33 cellular contexts compared by ENCODE assay signal in genomic region chr10:125967533-125967932, GRCh38.
"Had no signal": no experiment of that assay in that cellular context is flagged by ENCODE, and none has a peak within 500 bp of the region (broad histone marks: within the 10 kb centered on the region; RNA-seq: fewer than 3 reads in every experiment).

No MANE protein-coding gene starts in this region.

- DNase-seq: activated CD4-positive, alpha-beta memory T cell treated with anti-CD3 and anti-CD28 coated beads for 36 hours; activated CD4-positive, alpha-beta T cell treated with anti-CD3 and anti-CD28 coated beads for 36 hours; activated CD4-positive, CD25-positive, alpha-beta regulatory T cell; activated CD4-positive, CD25-positive, alpha-beta regulatory T cell treated with anti-CD3 and anti-CD28 coated beads, Interleukin-2, amount 50 U/mL, for 72 hours; activated CD8-positive, alpha-beta memory T cell treated with anti-CD3 and anti-CD28 coated beads, Interleukin-2, amount 10 ng/mL, durations not matched to agents 7 days and 5 days; activated CD8-positive, alpha-beta memory T cell treated with anti-CD3 and anti-CD28 coated beads, Interleukin-2, amount 50 U/mL, for 4 hours; activated CD8-positive, alpha-beta T cell treated with anti-CD3 and anti-CD28 coated beads, Interleukin-2, amount 10 ng/mL, durations not matched to agents 7 days and 5 days; activated effector memory CD4-positive, alpha-beta T cell treated with anti-CD3 and anti-CD28 coated beads, Interleukin-2, amount 50 U/mL, for 16 hours; activated naive CD4-positive, alpha-beta T cell treated with anti-CD3 and anti-CD28 coated beads for 36 hours; activated naive CD8-positive, alpha-beta T cell treated with anti-CD3 and anti-CD28 coated beads for 36 hours; activated naive CD8-positive, alpha-beta T cell treated with anti-CD3 and anti-CD28 coated beads, Interleukin-2, amount 50 U/mL, for 24 hours; activated T-cell treated with anti-CD3 and anti-CD28 coated beads, Interleukin-2, amount 50 U/mL, for 1 hour; activated T-cell treated with anti-CD3 and anti-CD28 coated beads, Interleukin-2, amount 50 U/mL, for 48 hours; adrenal gland; amygdala; aorta; body of pancreas; dorsolateral prefrontal cortex; effector memory CD4-positive, alpha-beta T cell; endodermal cell; erythroblast; foreskin melanocyte; heart right ventricle; T-helper 2 cell had no signal

- H3K27me3 ChIP-seq: adrenal gland, body of pancreas, dorsolateral prefrontal cortex, esophagus muscularis mucosa, gastroesophageal sphincter, heart right ventricle had no signal

- H3K4me3 Mint-ChIP-seq: activated CD4-positive, alpha-beta memory T cell treated with anti-CD3 and anti-CD28 coated beads for 36 hours; activated CD4-positive, alpha-beta T cell treated with anti-CD3 and anti-CD28 coated beads for 36 hours; activated CD4-positive, alpha-beta T cell treated with anti-CD3 and anti-CD28 coated beads, Interleukin-2, amount 10 ng/mL, durations not matched to agents 24 days and 14 days; activated CD8-positive, alpha-beta memory T cell treated with anti-CD3 and anti-CD28 coated beads, Interleukin-2, amount 10 ng/mL, durations not matched to agents 7 days and 5 days; activated CD8-positive, alpha-beta T cell treated with anti-CD3 and anti-CD28 coated beads, Interleukin-2, amount 10 ng/mL, durations not matched to agents 7 days and 5 days; activated naive CD4-positive, alpha-beta T cell treated with anti-CD3 and anti-CD28 coated beads for 36 hours; activated naive CD4-positive, alpha-beta T cell treated with anti-CD3 and anti-CD28 coated beads, Interleukin-2, amount 50 U/mL, for 24 hours; activated naive CD8-positive, alpha-beta T cell treated with anti-CD3 and anti-CD28 coated beads for 36 hours; activated naive CD8-positive, alpha-beta T cell treated with anti-CD3 and anti-CD28 coated beads, Interleukin-2, amount 50 U/mL, for 24 hours; activated T-helper 1 cell treated with anti-CD3 and anti-CD28 coated beads, Interleukin-12 subunit alpha, Interleukin-12 subunit beta, Interleukin-2, Interleukin-4 antibody, amounts not matched to agents 30 ng/mL and 10 ng/mL and 1 ng/mL, durations not matched to agents 14 hours and 24 hours and 36 hours; central memory CD8-positive, alpha-beta T cell; dendritic cell treated with granulocyte-macrophage colony-stimulating factor and Interleukin-4, amounts not matched to agents 40 ng/mL and 50 ng/mL, for 4 days; endodermal cell had no signal

- H3K27ac ChIP-seq: adrenal gland, body of pancreas, coronary artery, dorsolateral prefrontal cortex, esophagus muscularis mucosa, gastroesophageal sphincter, heart right ventricle had no signal

- H3K36me3 ChIP-seq: adrenal gland, esophagus muscularis mucosa, gastroesophageal sphincter, heart right ventricle had no signal

- H3K4me1 ChIP-seq: adrenal gland, body of pancreas, esophagus muscularis mucosa, gastroesophageal sphincter, heart right ventricle had no signal

- H3K4me1 Mint-ChIP-seq: activated CD4-positive, alpha-beta T cell treated with anti-CD3 and anti-CD28 coated beads for 36 hours; activated CD4-positive, alpha-beta T cell treated with anti-CD3 and anti-CD28 coated beads, Interleukin-2, amount 10 ng/mL, durations not matched to agents 24 days and 14 days; activated CD8-positive, alpha-beta memory T cell treated with anti-CD3 and anti-CD28 coated beads, Interleukin-2, amount 10 ng/mL, durations not matched to agents 7 days and 5 days; activated naive CD4-positive, alpha-beta T cell treated with anti-CD3 and anti-CD28 coated beads, Interleukin-2, amount 50 U/mL, for 24 hours; activated naive CD8-positive, alpha-beta T cell treated with anti-CD3 and anti-CD28 coated beads for 36 hours; activated naive CD8-positive, alpha-beta T cell treated with anti-CD3 and anti-CD28 coated beads, Interleukin-2, amount 50 U/mL, for 24 hours; central memory CD8-positive, alpha-beta T cell; endodermal cell had no signal

- H3K27ac Mint-ChIP-seq: activated CD4-positive, alpha-beta memory T cell treated with anti-CD3 and anti-CD28 coated beads for 36 hours; activated CD4-positive, alpha-beta T cell treated with anti-CD3 and anti-CD28 coated beads for 36 hours; activated CD4-positive, alpha-beta T cell treated with anti-CD3 and anti-CD28 coated beads, Interleukin-2, amount 10 ng/mL, durations not matched to agents 24 days and 14 days; activated CD8-positive, alpha-beta memory T cell treated with anti-CD3 and anti-CD28 coated beads, Interleukin-2, amount 10 ng/mL, durations not matched to agents 7 days and 5 days; activated CD8-positive, alpha-beta T cell treated with anti-CD3 and anti-CD28 coated beads, Interleukin-2, amount 10 ng/mL, durations not matched to agents 7 days and 5 days; activated naive CD4-positive, alpha-beta T cell treated with anti-CD3 and anti-CD28 coated beads for 36 hours; activated naive CD4-positive, alpha-beta T cell treated with anti-CD3 and anti-CD28 coated beads, Interleukin-2, amount 50 U/mL, for 24 hours; activated naive CD8-positive, alpha-beta T cell treated with anti-CD3 and anti-CD28 coated beads for 36 hours; activated naive CD8-positive, alpha-beta T cell treated with anti-CD3 and anti-CD28 coated beads, Interleukin-2, amount 50 U/mL, for 24 hours; activated T-helper 1 cell treated with anti-CD3 and anti-CD28 coated beads, Interleukin-12 subunit alpha, Interleukin-12 subunit beta, Interleukin-2, Interleukin-4 antibody, amounts not matched to agents 30 ng/mL and 10 ng/mL and 1 ng/mL, durations not matched to agents 14 hours and 24 hours and 36 hours; activated T-helper 2 cell treated with anti-CD3 and anti-CD28 coated beads, Interferon-gamma antibody, Interleukin-2, Interleukin-4, amounts not matched to agents 10 μg/mL and 5 μg/mL and 100 μg/mL, durations not matched to agents 14 hours and 24 hours and 36 hours; dendritic cell treated with granulocyte-macrophage colony-stimulating factor and Interleukin-4, amounts not matched to agents 40 ng/mL and 50 ng/mL, for 4 days; endodermal cell had no signal

- H3K9me3 Mint-ChIP-seq: activated CD4-positive, alpha-beta memory T cell treated with anti-CD3 and anti-CD28 coated beads for 36 hours; activated CD4-positive, alpha-beta T cell treated with anti-CD3 and anti-CD28 coated beads, Interleukin-2, amount 10 ng/mL, durations not matched to agents 24 days and 14 days; activated naive CD4-positive, alpha-beta T cell treated with anti-CD3 and anti-CD28 coated beads, Interleukin-2, amount 50 U/mL, for 24 hours; activated naive CD8-positive, alpha-beta T cell treated with anti-CD3 and anti-CD28 coated beads, Interleukin-2, amount 50 U/mL, for 24 hours; activated T-helper 1 cell treated with anti-CD3 and anti-CD28 coated beads, Interleukin-12 subunit alpha, Interleukin-12 subunit beta, Interleukin-2, Interleukin-4 antibody, amounts not matched to agents 30 ng/mL and 10 ng/mL and 1 ng/mL, durations not matched to agents 14 hours and 24 hours and 36 hours; activated T-helper 2 cell treated with anti-CD3 and anti-CD28 coated beads, Interferon-gamma antibody, Interleukin-2, Interleukin-4, amounts not matched to agents 10 μg/mL and 5 μg/mL and 100 μg/mL, durations not matched to agents 14 hours and 24 hours and 36 hours; central memory CD8-positive, alpha-beta T cell; dendritic cell treated with granulocyte-macrophage colony-stimulating factor and Interleukin-4, amounts not matched to agents 40 ng/mL and 50 ng/mL, for 4 days had no signal

- H3K36me3 Mint-ChIP-seq: activated CD4-positive, alpha-beta memory T cell treated with anti-CD3 and anti-CD28 coated beads for 36 hours; activated CD8-positive, alpha-beta memory T cell treated with anti-CD3 and anti-CD28 coated beads, Interleukin-2, amount 10 ng/mL, durations not matched to agents 7 days and 5 days; activated naive CD4-positive, alpha-beta T cell treated with anti-CD3 and anti-CD28 coated beads, Interleukin-2, amount 50 U/mL, for 24 hours; activated naive CD8-positive, alpha-beta T cell treated with anti-CD3 and anti-CD28 coated beads for 36 hours had no signal

- H3K9me3 ChIP-seq: adrenal gland, body of pancreas, esophagus muscularis mucosa, gastroesophageal sphincter, heart right ventricle had no signal

- H3K4me3 ChIP-seq: adrenal gland, body of pancreas, coronary artery, dorsolateral prefrontal cortex, esophagus muscularis mucosa, gastroesophageal sphincter, heart right ventricle had no signal

- H3K27me3 Mint-ChIP-seq: activated CD4-positive, alpha-beta memory T cell treated with anti-CD3 and anti-CD28 coated beads for 36 hours; activated naive CD8-positive, alpha-beta T cell treated with anti-CD3 and anti-CD28 coated beads for 36 hours; central memory CD8-positive, alpha-beta T cell had no signal
